ENCODE assay signal across 22 cellular contexts in the genomic region with DNA sequence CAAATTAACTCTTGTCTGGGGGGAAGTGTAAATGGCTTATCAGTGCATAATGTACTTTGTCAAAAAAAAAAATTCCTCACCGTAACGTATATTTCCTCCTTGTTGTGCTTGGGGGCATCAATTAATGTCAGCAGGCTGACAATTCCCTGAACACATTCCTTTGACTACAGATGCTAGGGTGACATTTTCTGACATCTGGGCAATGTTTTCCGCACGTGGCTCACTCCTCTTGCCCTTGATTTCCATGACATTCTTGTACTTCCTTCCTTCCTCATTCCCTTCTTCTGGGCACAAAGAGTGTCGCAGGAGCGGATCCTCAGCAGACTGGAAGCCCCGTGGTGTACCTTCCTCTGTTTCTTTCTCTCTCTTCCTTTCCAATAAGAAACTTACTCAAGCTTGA.
"Had no signal": no experiment of that assay in that cellular context is flagged by ENCODE, and none has a peak within 500 bp of the region (broad histone marks: within the 10 kb centered on the region; RNA-seq: fewer than 3 reads in every experiment).

No MANE protein-coding gene starts in this region.

- H3K9me3 ChIP-seq: right atrium auricular region, sigmoid colon, testis, tibial nerve, upper lobe of right lung, vagina had no signal

- H3K4me1 ChIP-seq: foreskin keratinocyte, right atrium auricular region, sigmoid colon, testis, tibial nerve, upper lobe of right lung, vagina had no signal

- H3K36me3 ChIP-seq: right atrium auricular region, sigmoid colon, tibial nerve, upper lobe of right lung, vagina had no signal

- DNase-seq: effector memory CD8-positive, alpha-beta T cell; foreskin keratinocyte; immature natural killer cell; left colon; left ventricle myocardium superior; mesenchymal stem cell; midbrain; posterior cingulate gyrus; sigmoid colon; stimulated activated CD4-positive, alpha-beta T cell treated with anti-CD3 and anti-CD28 coated beads, Interleukin-2, amount 100 ng/mL, for 24 hours; stimulated activated CD4-positive, alpha-beta T cell treated with anti-CD3 and anti-CD28 coated beads, Interleukin-4, amount 100 ng/mL, for 4 hours; stimulated activated naive B cell treated with anti-CD40 and anti-IgM and Interleukin-4, amounts not matched to agents 10 μg/mL and 1 μg/mL and 100 μg/mL, for 72 hours; stimulated activated naive CD8-positive, alpha-beta T cell treated with anti-CD3 and anti-CD28 coated beads, Interleukin-15, amount 100 ng/mL, for 72 hours; testis; upper lobe of right lung had no signal

- H3K4me1 Mint-ChIP-seq: immature natural killer cell; stimulated activated naive CD8-positive, alpha-beta T cell treated with anti-CD3 and anti-CD28 coated beads, Interleukin-15, amount 100 ng/mL, for 72 hours had no signal

- H3K27me3 ChIP-seq: sigmoid colon, testis, tibial nerve, upper lobe of right lung, vagina had no signal

- H3K4me3 ChIP-seq: lung, right atrium auricular region, sigmoid colon, skin epidermis, testis, tibial nerve, upper lobe of right lung, vagina had no signal

- H3K27ac Mint-ChIP-seq: dendritic cell treated with granulocyte-macrophage colony-stimulating factor and Interleukin-4, amounts not matched to agents 40 ng/mL and 50 ng/mL, for 4 days; effector memory CD8-positive, alpha-beta T cell; immature natural killer cell; natural killer cell treated with Interleukin-12 subunit alpha and Interleukin-12 subunit beta and Interleukin-15 and Interleukin-18, amount 100 ng/mL, for 72 hours; stimulated activated naive B cell treated with anti-CD40 and anti-IgM and Interleukin-4, amounts not matched to agents 10 μg/mL and 1 μg/mL and 100 μg/mL, for 72 hours; stimulated activated naive CD8-positive, alpha-beta T cell treated with anti-CD3 and anti-CD28 coated beads, Interleukin-15, amount 100 ng/mL, for 72 hours had no signal

- H3K27ac ChIP-seq: foreskin keratinocyte, right atrium auricular region, sigmoid colon, skin epidermis, testis, tibial nerve, upper lobe of right lung, vagina had no signal

- H3K36me3 Mint-ChIP-seq: immature natural killer cell; natural killer cell treated with Interleukin-12 subunit alpha and Interleukin-12 subunit beta and Interleukin-15 and Interleukin-18, amount 100 ng/mL, for 72 hours; stimulated activated naive B cell treated with anti-CD40 and anti-IgM and Interleukin-4, amounts not matched to agents 10 μg/mL and 1 μg/mL and 100 μg/mL, for 72 hours had no signal

- H3K9me3 Mint-ChIP-seq: dendritic cell treated with granulocyte-macrophage colony-stimulating factor and Interleukin-4, amounts not matched to agents 40 ng/mL and 50 ng/mL, for 4 days; effector memory CD8-positive, alpha-beta T cell; immature natural killer cell; natural killer cell treated with Interleukin-12 subunit alpha and Interleukin-12 subunit beta and Interleukin-15 and Interleukin-18, amount 100 ng/mL, for 72 hours; stimulated activated naive B cell treated with anti-CD40 and anti-IgM and Interleukin-4, amounts not matched to agents 10 μg/mL and 1 μg/mL and 100 μg/mL, for 72 hours; stimulated activated naive CD8-positive, alpha-beta T cell treated with anti-CD3 and anti-CD28 coated beads, Interleukin-15, amount 100 ng/mL, for 72 hours had no signal

- H3K4me3 Mint-ChIP-seq: dendritic cell treated with granulocyte-macrophage colony-stimulating factor and Interleukin-4, amounts not matched to agents 40 ng/mL and 50 ng/mL, for 4 days; effector memory CD8-positive, alpha-beta T cell; immature natural killer cell; natural killer cell treated with Interleukin-12 subunit alpha and Interleukin-12 subunit beta and Interleukin-15 and Interleukin-18, amount 100 ng/mL, for 72 hours; stimulated activated naive B cell treated with anti-CD40 and anti-IgM and Interleukin-4, amounts not matched to agents 10 μg/mL and 1 μg/mL and 100 μg/mL, for 72 hours; stimulated activated naive CD8-positive, alpha-beta T cell treated with anti-CD3 and anti-CD28 coated beads, Interleukin-15, amount 100 ng/mL, for 72 hours had no signal
